Comparison of ENCODE assay signal across 12 cellular contexts in the genomic region with DNA sequence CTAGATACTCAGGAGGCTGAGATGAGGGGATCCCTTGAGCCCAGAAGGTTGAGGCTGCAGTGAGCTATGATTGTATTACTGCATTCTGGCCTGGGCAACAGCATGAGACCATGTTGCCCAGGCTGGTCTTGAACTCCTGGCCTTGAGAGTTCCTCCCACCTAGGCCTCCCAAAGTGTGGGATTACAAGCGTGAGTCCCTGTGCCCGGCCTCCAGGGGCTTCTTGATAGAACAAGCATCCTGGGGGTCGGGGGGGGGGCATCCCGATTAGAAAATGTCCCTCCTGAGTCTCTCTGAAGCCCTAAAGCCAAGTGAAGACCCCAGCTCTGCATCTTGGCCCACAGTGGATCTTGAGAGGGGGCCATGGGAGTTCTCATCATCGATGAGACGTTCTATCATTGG. TPM values are rescaled to one million over a fixed set of nuclear protein-coding genes. Genes with fewer than 3 reads are reported as not detected.
"Had no signal": no experiment of that assay in that cellular context is flagged by ENCODE, and none has a peak within 500 bp of the region (broad histone marks: within the 10 kb centered on the region; RNA-seq: fewer than 3 reads in every experiment).

No MANE protein-coding gene starts in this region.

- H3K27me3 ChIP-seq: esophagus muscularis mucosa, gastrocnemius medialis, heart right ventricle, stomach had no signal

- FAIRE-seq: endometrium, urothelium cell line had no signal

- DNase-seq: cortex of kidney had no signal

- H3K36me3 ChIP-seq: esophagus muscularis mucosa, gastrocnemius medialis, heart right ventricle, left ventricle myocardium inferior, neutrophil, stomach had no signal

- H3K9me3 ChIP-seq: esophagus muscularis mucosa, gastrocnemius medialis, heart right ventricle, left ventricle myocardium inferior, neutrophil, stomach had no signal

- H3K4me3 ChIP-seq: esophagus muscularis mucosa, gastrocnemius medialis, heart right ventricle, left ventricle myocardium inferior, lung, stomach had no signal

- H3K27ac ChIP-seq: epithelial cell of prostate, esophagus muscularis mucosa, gastrocnemius medialis, heart right ventricle, left ventricle myocardium inferior, neutrophil, stomach had no signal

RNA-seq across cellular contexts. Expression of gene EFHD1, which starts 22.3 kb away (rescaled TPM):
- total RNA-seq: pulmonary artery endothelial cell had no signal
